27 cellular contexts compared by ENCODE assay signal in the genomic region with DNA sequence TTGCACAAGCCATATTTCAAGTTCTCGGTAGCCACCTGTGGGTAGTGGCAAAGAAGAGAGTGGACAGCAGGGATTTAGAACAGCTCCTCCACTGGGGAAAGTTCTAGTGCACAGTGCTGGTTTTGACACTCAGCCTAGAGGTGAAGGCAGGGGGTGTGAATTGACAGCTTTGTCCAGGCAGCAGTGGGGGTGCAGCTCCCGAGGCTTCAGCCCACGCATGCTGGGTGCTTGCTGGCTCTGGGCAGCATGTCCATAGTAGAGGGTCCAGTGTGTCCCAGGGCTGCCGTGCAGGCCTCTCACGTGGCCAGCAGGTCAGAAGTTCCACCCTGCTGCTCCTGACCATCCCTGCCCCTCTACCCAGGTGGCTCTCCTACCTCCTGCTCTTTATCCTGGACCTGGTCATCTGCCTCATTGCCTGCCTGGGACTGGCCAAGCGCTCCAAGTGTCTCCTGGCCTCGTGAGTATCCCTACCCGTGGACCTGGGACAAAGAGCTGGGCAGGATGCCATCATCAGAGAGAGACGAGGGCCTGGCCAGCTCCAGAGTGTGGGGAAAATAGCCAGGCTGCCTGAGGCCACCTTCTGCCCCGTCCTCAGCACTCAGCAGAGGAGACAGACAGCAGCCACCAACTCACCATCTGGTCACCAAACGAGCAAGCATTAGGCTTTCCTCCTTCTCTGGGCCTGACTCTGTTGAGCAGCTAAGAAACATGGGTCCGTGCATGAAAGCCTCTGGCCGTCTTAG. TPM values are rescaled to one million over a fixed set of nuclear protein-coding genes. Genes with fewer than 3 reads are reported as not detected.
DNase-seq lines count a peak whose midpoint lies in the region; TF ChIP-seq lines count a peak whose summit lies in the region.
"Had no signal": no experiment of that assay in that cellular context is flagged by ENCODE, and none has a peak within 500 bp of the region (broad histone marks: within the 10 kb centered on the region; RNA-seq: fewer than 3 reads in every experiment).

No MANE protein-coding gene starts in this region.

- H3K4me2 ChIP-seq in SK-N-SH, result no peak overlapping the region

- no peaks in the 10 kb centered on the region for H4K20me1 ChIP-seq in SK-N-SH (ENCODE audit: insufficient read depth)

- H3K4me3 ChIP-seq in SK-N-SH (ENCODE audit: low read depth in 2 of 2, low read length in 1 of 2) (no peak overlapping the region), dorsolateral prefrontal cortex (no peak overlapping the region), skeletal muscle tissue (ENCODE audit: low read length in 3 of 3) (no peak overlapping the region)
- H3K4me3 ChIP-seq: cardiac muscle cell, suprapubic skin had no signal

- peak; percentile 85 for DNase-seq in SK-N-SH
- peak in 7 of 10 donors; percentile 47 to 97 (median 67) for DNase-seq in dorsolateral prefrontal cortex
- DNase-seq in inferior parietal cortex (ENCODE audit: extremely low spot score), result peak; percentile 47
- no peak for DNase-seq in stimulated activated CD4-positive, alpha-beta T cell treated with anti-CD3 and anti-CD28 coated beads, Interleukin-1b, Interleukin-23, amount 100 ng/mL, for 48 hours
- no peak for DNase-seq in NCI-H345 (lab: John Stamatoyannopoulos, UW)
- no peak for DNase-seq in HEK293T (ENCODE audit: extremely low spot score)
- no peak for DNase-seq in NCI-H187 (lab: John Stamatoyannopoulos, UW)
- DNase-seq: activated CD4-positive, alpha-beta T cell treated with anti-CD3 and anti-CD28 coated beads for 36 hours; activated CD8-positive, alpha-beta memory T cell treated with anti-CD3 and anti-CD28 coated beads, Interleukin-2, amount 10 ng/mL, durations not matched to agents 7 days and 5 days; activated naive CD8-positive, alpha-beta T cell treated with anti-CD3 and anti-CD28 coated beads, Interleukin-2, amount 50 U/mL, for 24 hours; CD4-positive, alpha-beta T cell; DMS53; effector CD8-positive, alpha-beta T cell; glutamatergic neuron; HFFc6; immature natural killer cell; IMR-90; mammary epithelial cell; MM.1S; natural killer cell; NCI-H1694 treated with DMSO at 0.1 percent for 48 hours; stimulated activated CD8-positive, alpha-beta memory T cell treated with anti-CD3 and anti-CD28 coated beads, Interleukin-4, amount 100 ng/mL, for 48 hours had no signal

- no peaks in the 10 kb centered on the region for H3K79me2 ChIP-seq in SK-N-SH (ENCODE audit: insufficient read depth)

- H3K9ac ChIP-seq in SK-N-SH (no peak overlapping the region), skeletal muscle tissue (ENCODE audit: low read depth in 1 of 3, low read length in 3 of 3) (peak overlapping the region in 2 of 3 donors; percentile 45 to 47)

- TF ChIP-seq RAD21 in SK-N-SH (IDR thresholded peaks at IDR 0.05; ENCODE audit: low read length), result peak; percentile 10; the same call in 1 of the 2 replicates

- CTCF ChIA-PET in SK-N-SH (lab: Yijun Ruan, JAX) (interaction anchor here (0.8 to 3.7 kb wide), 16 partner anchors 10 to 214 kb away, joined by 3 to 17 read pairs (median 3); no protein-coding TSS in a partner anchor), HEK293T (lab: Yijun Ruan, JAX) (no interaction called here)

- no peaks in the 10 kb centered on the region for H3K9me2 ChIP-seq in SK-N-SH

- H3F3A ChIP-seq in SK-N-SH (replicated peaks; ENCODE audit: insufficient read depth), result no peaks in the 10 kb centered on the region

- WGBS in SK-N-SH (ENCODE audit: low lambda C conversion rate), result 68% methylated on average over 11 of the region's 13 CpGs

- POLR2A ChIA-PET in SK-N-SH (lab: Yijun Ruan, JAX), result interaction anchor here (0.8 to 2.0 kb wide), 5 partner anchors 9 to 39 kb away, joined by 3 to 6 read pairs (median 3); a partner anchor contains a TSS
- POLR2A ChIA-PET in HEK293T (lab: Yijun Ruan, JAX), result no interaction called here

- no peak overlapping the region for H2AFZ ChIP-seq in SK-N-SH (ENCODE audit: low read depth)

- intact Hi-C loops in dorsolateral prefrontal cortex (cut with DNase I), result no loop called here

- H3K27me3 ChIP-seq in SK-N-SH (ENCODE audit: insufficient read depth), result no peaks in the 10 kb centered on the region
- no peaks in the 10 kb centered on the region for H3K27me3 ChIP-seq in dorsolateral prefrontal cortex
- H3K27me3 ChIP-seq in skeletal muscle tissue (ENCODE audit: control insufficient read depth in 3 of 3, insufficient read depth in 3 of 3, low read length in 3 of 3), result no peaks in the 10 kb centered on the region
- H3K27me3 ChIP-seq: cardiac muscle cell, suprapubic skin had no signal

- H3K36me3 ChIP-seq in SK-N-SH (replicated peaks in 1 of 2; ENCODE audit: control insufficient read depth in 1 of 2, insufficient read depth in 2 of 2, low read length in 1 of 2) (no peaks in the 10 kb centered on the region), skeletal muscle tissue (ENCODE audit: control insufficient read depth in 3 of 3, insufficient read depth in 3 of 3, low read length in 3 of 3) (peaks cover 9 to 12% (median 10%) of the 10 kb centered on the region in 3 donors)
- H3K36me3 ChIP-seq: cardiac muscle cell, suprapubic skin had no signal

- H3K9me3 ChIP-seq in SK-N-SH (no peaks in the 10 kb centered on the region), skeletal muscle tissue (ENCODE audit: control insufficient read depth in 3 of 3, low read length in 3 of 3) (no peaks in the 10 kb centered on the region)
- H3K9me3 ChIP-seq: suprapubic skin had no signal

- TF ChIP-seq EP300 in SK-N-SH (IDR thresholded peaks at IDR 0.05; ENCODE audit: borderline replicate concordance in 1 of 2, low read depth in 1 of 2, low read length in 1 of 2), result peak in 1 of 2 experiments; percentile 39; a peak in 1 of 4 replicates

- no peak for TF ChIP-seq CTCF in SK-N-SH (IDR thresholded peaks at IDR 0.05)
- TF ChIP-seq CTCF in dorsolateral prefrontal cortex (IDR thresholded peaks at IDR 0.05 in 54 of 56, conservative IDR thresholded peaks at IDR 0.05 in 2 of 56; ENCODE audit: low read depth in 1 of 56, partially characterized antibody in 56 of 56), result no peak

- H3K27ac ChIP-seq in SK-N-SH (ENCODE audit: low read depth in 2 of 2, low read length in 1 of 2), result peak overlapping the region in 1 of 2 experiments; percentile 90; a peak in 2 of 4 replicates
- peak overlapping the region; percentile 71 to 100 (median 98) for H3K27ac ChIP-seq in dorsolateral prefrontal cortex
- no peak overlapping the region for H3K27ac ChIP-seq in skeletal muscle tissue (ENCODE audit: low read depth, low read length)
- H3K27ac ChIP-seq: cardiac muscle cell, HL-60, suprapubic skin had no signal

- H3K4me1 ChIP-seq in SK-N-SH (ENCODE audit: control insufficient read depth in 1 of 2, insufficient read depth in 2 of 2, low read depth in 1 of 2, low read length in 1 of 2), result peaks cover 0 to 36% of the 10 kb centered on the region in 2 experiments; a peak in 1 of 4 replicates
- peaks cover 32 to 42% (median 33%) of the 10 kb centered on the region in 3 donors for H3K4me1 ChIP-seq in skeletal muscle tissue (ENCODE audit: control insufficient read depth in 3 of 3, insufficient read depth in 3 of 3, low read length in 3 of 3)

TF ChIP-seq in SK-N-SH, 30 proteins besides CTCF, POLR2A, EP300 and RAD21 (continues in another document):
- TF ChIP-seq MEF2A (IDR thresholded peaks at IDR 0.05; ENCODE audit: borderline replicate concordance, low read depth), result no peak
- no peak for TF ChIP-seq FOXJ3 (CRISPR knock-in tag; IDR thresholded peaks at IDR 0.05)
- TF ChIP-seq, protein P1, sequence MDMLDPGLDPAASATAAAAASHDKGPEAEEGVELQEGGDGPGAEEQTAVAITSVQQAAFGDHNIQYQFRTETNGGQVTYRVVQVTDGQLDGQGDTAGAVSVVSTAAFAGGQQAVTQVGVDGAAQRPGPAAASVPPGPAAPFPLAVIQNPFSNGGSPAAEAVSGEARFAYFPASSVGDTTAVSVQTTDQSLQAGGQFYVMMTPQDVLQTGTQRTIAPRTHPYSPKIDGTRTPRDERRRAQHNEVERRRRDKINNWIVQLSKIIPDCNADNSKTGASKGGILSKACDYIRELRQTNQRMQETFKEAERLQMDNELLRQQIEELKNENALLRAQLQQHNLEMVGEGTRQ (IDR thresholded peaks at IDR 0.05; ENCODE audit: borderline replicate concordance, low read depth, low read length), result no peak

TF ChIP-seq in HEK293T, 16 proteins besides CTCF, POLR2A, EP300 and RAD21:
- TF ChIP-seq BHLHE40 (IDR thresholded peaks at IDR 0.05; ENCODE audit: borderline replicate concordance) (no peak), TARDBP (IDR thresholded peaks at IDR 0.05) (no peak), FOXK2 (IDR thresholded peaks at IDR 0.05) (no peak), SUZ12 (IDR thresholded peaks at IDR 0.05) (no peak)

RNA-seq across cellular contexts. Expression of a gene that starts 29.8 kb away (rescaled TPM):
- polyA plus RNA-seq in SK-N-SH (2012; rRNA removed), result 16.1 and 17.0 TPM in 2 replicates
- polyA plus RNA-seq in SK-N-SH (2012; cell fraction: cytosol; rRNA removed), result 4.9 and 7.7 TPM in 2 replicates
- polyA plus RNA-seq in SK-N-SH (2012; cell fraction: nucleus; rRNA removed), result 24.7 and 28.8 TPM in 2 replicates
- total RNA-seq in dorsolateral prefrontal cortex (100 to 1,000 TPM in 71 of 120 experiments, 10 to 100 TPM in 49; 29.4 to 409 (median 112) TPM), skeletal muscle tissue (34.4 TPM)

RNA-seq across cellular contexts. Expression of a gene that starts 30.9 kb away (rescaled TPM):
- polyA plus RNA-seq in SK-N-SH (2012; rRNA removed), result not detected in 2 replicates
- not detected in 2 replicates for polyA plus RNA-seq in SK-N-SH (2012; cell fraction: cytosol; rRNA removed)
- polyA plus RNA-seq in SK-N-SH (2012; cell fraction: nucleus; rRNA removed), result not detected in 2 replicates
- total RNA-seq in dorsolateral prefrontal cortex (under 1 TPM in 21 of 120 experiments, not detected in 99; 0.19 to 0.96 (median 0.40) TPM), skeletal muscle tissue (not detected)
- total RNA-seq: cardiac muscle cell, esophagus mucosa, HFFc6, IMR-90, mammary epithelial cell, suprapubic skin had no signal
- polyA plus RNA-seq: cardiac muscle cell, IMR-90, mammary epithelial cell had no signal

RNA-seq across cellular contexts. Expression of a gene that starts 39.7 kb away (rescaled TPM):
- polyA plus RNA-seq in SK-N-SH (2012; rRNA removed), result 816 and 4,154 TPM in 2 replicates
- 2,004 and 5,521 TPM in 2 replicates for polyA plus RNA-seq in SK-N-SH (2012; cell fraction: cytosol; rRNA removed)
- polyA plus RNA-seq in SK-N-SH (2012; cell fraction: nucleus; rRNA removed), result 1,163 and 1,372 TPM in 2 replicates
- total RNA-seq in dorsolateral prefrontal cortex, result 100 to 1,000 TPM; 444 to 745 (median 535) TPM
- 4,876 TPM for total RNA-seq in skeletal muscle tissue

Comparison
In these comparisons a context has a peak if more than half of its experiments do, and no peak if none do; other contexts are left out.
1. DNase-seq: peak in SK-N-SH (single experiment), dorsolateral prefrontal cortex (7 of 10) and inferior parietal cortex (single experiment); none in stimulated activated CD4-positive, alpha-beta T cell treated with anti-CD3 and anti-CD28 coated beads, Interleukin-1b, Interleukin-23, amount 100 ng/mL, for 48 hours (single experiment), NCI-H345 (single experiment), HEK293T (single experiment) and NCI-H187 (0 of 2).